8 cellular contexts compared by ENCODE assay signal in genomic region chr21:28745131-28746055, GRCh38.
DNase-seq lines count a peak whose midpoint lies in the region; ATAC-seq and TF ChIP-seq lines count a peak whose summit lies in the region.

No MANE protein-coding gene starts in this region.

- H3K9ac ChIP-seq in HCT116 (ENCODE audit: low read length) (no peak overlapping the region), MM.1S (ENCODE audit: low read length) (no peak overlapping the region)

- H2AFZ ChIP-seq in HCT116 (ENCODE audit: low read depth, low read length, poor library complexity, severe bottlenecking) = peak overlapping the region; percentile 79
- peak overlapping the region; percentile 73 for H2AFZ ChIP-seq in MM.1S (ENCODE audit: low read length)

- H3K79me2 ChIP-seq in HCT116 (ENCODE audit: insufficient read depth, low read length) (no peaks in the 10 kb centered on the region), MM.1S (ENCODE audit: low read length) (no peaks in the 10 kb centered on the region)

- TF ChIP-seq POLR2A in HCT116 (IDR thresholded peaks at IDR 0.05; ENCODE audit: borderline replicate concordance, extremely low read depth, insufficient read depth, insufficient read length) (no peak), suprapubic skin (IDR thresholded peaks at IDR 0.05) (no peak)

- no peaks in the 10 kb centered on the region for H3K36me3 ChIP-seq in HCT116 (ENCODE audit: control insufficient read depth in 1 of 2, insufficient read depth in 2 of 2, low read length in 2 of 2)
- no peaks in the 10 kb centered on the region for H3K36me3 ChIP-seq in MM.1S (replicated peaks; ENCODE audit: insufficient read depth, low read length)
- no peaks in the 10 kb centered on the region for H3K36me3 ChIP-seq in suprapubic skin

- TF ChIP-seq CTCF in HCT116 (IDR thresholded peaks at IDR 0.05 in 2 of 3, conservative IDR thresholded peaks at IDR 0.05 in 1 of 3; ENCODE audit: borderline replicate concordance in 1 of 3, insufficient read depth in 1 of 3, low read depth in 2 of 3, low read length in 2 of 3) = peak; percentile 46 to 93 (median 81); a peak in 5 of 6 replicates
- TF ChIP-seq CTCF in MM.1S (IDR thresholded peaks at IDR 0.05; ENCODE audit: low read length) = peak; percentile 92
- peak; percentile 81 to 98 for TF ChIP-seq CTCF in suprapubic skin (IDR thresholded peaks at IDR 0.05)

- H3K9me3 ChIP-seq in HCT116 (ENCODE audit: control insufficient read depth in 1 of 2, insufficient read depth in 1 of 2, low read depth in 1 of 2, low read length in 2 of 2) (no peaks in the 10 kb centered on the region), MM.1S (replicated peaks; ENCODE audit: insufficient read depth, low read length) (no peaks in the 10 kb centered on the region), suprapubic skin (no peaks in the 10 kb centered on the region)

- no TSS peak for BruUV-seq in HCT116 (replicated peaks; lab: Mats Ljungman, UMichigan)

- no peak overlapping the region for H3K27ac ChIP-seq in HCT116 (ENCODE audit: low read depth, low read length)
- no peak overlapping the region for H3K27ac ChIP-seq in MM.1S (ENCODE audit: low read length)
- H3K27ac ChIP-seq in suprapubic skin = peak overlapping the region; percentile 64

- ATAC-seq in HCT116 = peak; percentile 92

- POLR2A ChIA-PET in HCT116 (lab: Charles Lee) = no interaction called here

- H3K4me3 ChIP-seq in HCT116 (replicated peaks in 1 of 2; ENCODE audit: low read depth in 1 of 2, low read length in 2 of 2) = no peak overlapping the region
- peak overlapping the region; percentile 46 for H3K4me3 ChIP-seq in MM.1S (ENCODE audit: low read length)
- peak overlapping the region; percentile 51 for H3K4me3 ChIP-seq in suprapubic skin

- H3K4me2 ChIP-seq in HCT116 (ENCODE audit: low read length) (peak overlapping the region; percentile 50), MM.1S (ENCODE audit: low read depth, low read length) (peak overlapping the region; percentile 88)

- WGBS in suprapubic skin = 5% methylated on average over 16 of the region's 16 CpGs

- H3K4me1 ChIP-seq in HCT116 (ENCODE audit: control insufficient read depth in 1 of 2, insufficient read depth in 2 of 2, low read length in 2 of 2) (peaks cover 0 to 5% of the 10 kb centered on the region in 2 experiments; a peak in 1 of 4 replicates), MM.1S (ENCODE audit: low read length) (no peaks in the 10 kb centered on the region), suprapubic skin (peaks cover 10% of the 10 kb centered on the region)

- RAD21 ChIA-PET in HCT116 (lab: Charles Lee; ENCODE audit: low non-redundant PET in 1 of 2, low total read pairs in 2 of 2, uncharacterized antibody in 2 of 2, unreplicated experiment in 2 of 2) = no interaction called here

- no peak for TF ChIP-seq EP300 in suprapubic skin (IDR thresholded peaks at IDR 0.05)

- peak; percentile 68 for TF ChIP-seq RAD21 in HCT116 (IDR thresholded peaks at IDR 0.05; ENCODE audit: low read depth)

- DNase-seq in GDM1 (lab: John Stamatoyannopoulos, UW) (peak; percentile 51), HCT116 (ENCODE audit: low read depth, low spot score) (peak; percentile 64), MM.1S (peak; percentile 81), SIG-M5 treated with dmso at 0.1 percent for 504 hours (lab: John Stamatoyannopoulos, UW; ENCODE audit: unreplicated experiment) (peak; percentile 88), germinal center (ENCODE audit: low spot score) (peak; percentile 45), occipital lobe (lab: John Stamatoyannopoulos, UW) (peak; percentile 62), suprapubic skin (ENCODE audit: low spot score in 2 of 2) (peak in 1 of 2 donors; percentile 81)
- DNase-seq in activated naive CD4-positive, alpha-beta T cell treated with Interleukin-2 at 50 U/mL for 16 hours = peak; percentile 69

- CTCF ChIA-PET in HCT116 (lab: Charles Lee) = interaction anchor here (0.6 to 1.9 kb wide), 11 partner anchors 8 to 1930 kb away, joined by 3 to 9 read pairs (median 4); no protein-coding TSS in a partner anchor

- no peaks in the 10 kb centered on the region for H3K27me3 ChIP-seq in HCT116 (ENCODE audit: insufficient read depth, low read length)
- H3K27me3 ChIP-seq in MM.1S (replicated peaks; ENCODE audit: insufficient read depth, low read length) = no peaks in the 10 kb centered on the region
- H3K27me3 ChIP-seq in suprapubic skin = no peaks in the 10 kb centered on the region

- H4K20me1 ChIP-seq in HCT116 (ENCODE audit: insufficient read depth) (no peaks in the 10 kb centered on the region), MM.1S (ENCODE audit: insufficient read depth, low read length) (no peaks in the 10 kb centered on the region)

- H3K9me2 ChIP-seq in HCT116 (ENCODE audit: insufficient read depth) (no peaks in the 10 kb centered on the region), MM.1S (replicated peaks; ENCODE audit: insufficient read depth, low read length) (no peaks in the 10 kb centered on the region)

- H3F3A ChIP-seq in MM.1S (ENCODE audit: insufficient read depth, low read length) = no peaks in the 10 kb centered on the region

- intact Hi-C loops in HCT116 (cut with micrococcal nuclease) = loop anchor here (1.0 to 10.0 kb wide), 3 partner anchors 197 to 1895 kb away; no protein-coding TSS in a partner anchor

TF ChIP-seq in HCT116, 20 proteins besides CTCF, POLR2A, EP300 and RAD21:
- no peak for TF ChIP-seq YY1 (IDR thresholded peaks at IDR 0.05; ENCODE audit: extremely low read depth, insufficient replicate concordance, low read depth, low read length)
- no peak for TF ChIP-seq CBX3 (IDR thresholded peaks at IDR 0.05; ENCODE audit: low read depth)
- TF ChIP-seq CEBPB (IDR thresholded peaks at IDR 0.05; ENCODE audit: low read depth) = no peak
- TF ChIP-seq SP1 (IDR thresholded peaks at IDR 0.05; ENCODE audit: low read depth) = no peak
- TF ChIP-seq ATF3 (IDR thresholded peaks at IDR 0.05) = no peak
- no peak for TF ChIP-seq ZFX (IDR thresholded peaks at IDR 0.05)
- TF ChIP-seq FOSL1 (IDR thresholded peaks at IDR 0.05; ENCODE audit: low read depth) = no peak
- TF ChIP-seq EGR1 (IDR thresholded peaks at IDR 0.05; ENCODE audit: low read depth) = no peak
- no peak for TF ChIP-seq ELF1 (IDR thresholded peaks at IDR 0.05; ENCODE audit: borderline replicate concordance, low read depth)
TF ChIP-seq in HCT116: peak in this region for 0.

Comparison
In these comparisons a context has a peak if more than half of its experiments do, and no peak if none do; other contexts are left out.
1. H3K4me3 ChIP-seq: peak in MM.1S (single experiment) and suprapubic skin (single experiment); none in HCT116 (0 of 2).
2. Peak in every context shown above with its lines, with median percentiles within 50 percentile points of each other: CTCF ChIP-seq.